Comparison of ENCODE assay signal across 29 cellular contexts in the genomic region with DNA sequence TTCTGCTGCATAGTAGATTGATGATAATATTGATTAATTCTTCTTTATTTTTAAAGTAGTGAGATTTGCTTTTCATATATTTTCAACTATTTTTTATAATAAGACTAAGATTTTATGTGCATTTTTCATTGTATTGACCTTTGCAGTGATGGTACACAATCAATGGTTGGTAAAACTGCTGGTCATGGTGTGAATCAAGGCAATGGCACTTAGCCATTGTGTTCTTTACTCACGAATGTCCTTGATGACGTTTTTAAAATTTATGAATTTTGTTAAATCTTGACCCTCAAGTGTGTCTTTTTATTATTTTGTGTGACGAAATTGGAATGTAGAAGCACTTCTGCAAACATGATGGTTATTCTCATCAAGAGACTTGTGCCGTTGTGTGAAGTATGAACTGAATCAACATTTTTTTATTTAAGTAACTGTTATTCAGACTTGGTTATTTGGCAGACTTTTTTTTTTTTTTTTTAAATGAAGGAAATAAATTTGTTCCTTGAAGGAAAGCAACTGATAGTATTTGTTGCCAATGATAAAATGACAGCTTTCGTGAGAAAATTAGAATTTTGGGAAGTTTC. TPM values are rescaled to one million over a fixed set of nuclear protein-coding genes. Genes with fewer than 3 reads are reported as not detected.
"Had no signal": no experiment of that assay in that cellular context is flagged by ENCODE, and none has a peak within 500 bp of the region (broad histone marks: within the 10 kb centered on the region; RNA-seq: fewer than 3 reads in every experiment).

No MANE protein-coding gene starts in this region.

- H3K36me3 ChIP-seq: breast epithelium had no signal

- H3K4me1 ChIP-seq: breast epithelium, foreskin keratinocyte, gastrocnemius medialis had no signal

- H3K4me3 ChIP-seq: ascending aorta, breast epithelium, cardiac muscle cell, esophagus muscularis mucosa, gastrocnemius medialis, heart left ventricle had no signal

- H3K27ac ChIP-seq: ascending aorta, breast epithelium, cardiac muscle cell, esophagus muscularis mucosa, foreskin keratinocyte, gastrocnemius medialis, heart left ventricle had no signal

- H3K9me3 ChIP-seq: ascending aorta, breast epithelium, esophagus muscularis mucosa, gastrocnemius medialis, heart left ventricle had no signal

- DNase-seq: activated CD4-positive, alpha-beta memory T cell treated with anti-CD3 and anti-CD28 coated beads for 36 hours; activated CD4-positive, alpha-beta T cell treated with anti-CD3 and anti-CD28 coated beads for 36 hours; activated CD4-positive, CD25-positive, alpha-beta regulatory T cell; activated CD4-positive, CD25-positive, alpha-beta regulatory T cell treated with anti-CD3 and anti-CD28 coated beads, Interleukin-2, amount 50 U/mL, for 72 hours; activated CD8-positive, alpha-beta memory T cell treated with anti-CD3 and anti-CD28 coated beads, Interleukin-2, amount 50 U/mL, for 48 hours; activated CD8-positive, alpha-beta T cell treated with anti-CD3 and anti-CD28 coated beads, Interleukin-2, amount 10 ng/mL, durations not matched to agents 7 days and 5 days; activated gamma-delta T cell; activated naive CD4-positive, alpha-beta T cell; activated naive CD4-positive, alpha-beta T cell treated with anti-CD3 and anti-CD28 coated beads, Interleukin-2, amount 10 ng/mL, durations not matched to agents 7 days and 5 days; activated naive CD8-positive, alpha-beta T cell treated with anti-CD3 and anti-CD28 coated beads, Interleukin-2, amount 10 ng/mL, durations not matched to agents 7 days and 5 days; activated T-cell treated with anti-CD3 and anti-CD28 coated beads for 4 hours; activated T-cell treated with anti-CD3 and anti-CD28 coated beads, Interleukin-2, amount 50 U/mL, for 24 hours; activated T-cell treated with anti-CD3 and anti-CD28 coated beads, Interleukin-2, amount 50 U/mL, for 72 hours; central memory CD4-positive, alpha-beta T cell; cortex of kidney; dermis blood vessel endothelial cell; effector CD4-positive, alpha-beta T cell; effector memory CD8-positive, alpha-beta T cell; erythroblast; foreskin keratinocyte; gastrocnemius medialis; glutamatergic neuron; heart left ventricle; T-helper 2 cell had no signal

- H3K27me3 ChIP-seq: ascending aorta, breast epithelium, cardiac muscle cell, esophagus muscularis mucosa, foreskin keratinocyte, gastrocnemius medialis, heart left ventricle had no signal

- ATAC-seq: activated CD4-positive, alpha-beta T cell treated with anti-CD3 and anti-CD28 coated beads for 36 hours; activated CD8-positive, alpha-beta T cell treated with anti-CD3 and anti-CD28 coated beads, Interleukin-2, amount 10 ng/mL, durations not matched to agents 7 days and 5 days; activated naive CD4-positive, alpha-beta T cell treated with anti-CD3 and anti-CD28 coated beads, Interleukin-2, amount 50 U/mL, for 72 hours; activated T-cell treated with anti-CD3 and anti-CD28 coated beads, Interleukin-2, amount 50 U/mL, for 72 hours; effector memory CD8-positive, alpha-beta T cell; foreskin keratinocyte; gastrocnemius medialis; heart left ventricle had no signal

RNA-seq across cellular contexts. Expression of gene B3GALT2, which starts 42.0 kb away (rescaled TPM):
- total RNA-seq: activated CD4-positive, alpha-beta T cell treated with anti-CD3 and anti-CD28 coated beads for 36 hours; activated naive CD4-positive, alpha-beta T cell treated with anti-CD3 and anti-CD28 coated beads, Interleukin-2, amount 50 U/mL, for 72 hours; ascending aorta; foreskin keratinocyte had no signal
- polyA plus RNA-seq: foreskin keratinocyte had no signal
